23 cellular contexts compared by ENCODE assay signal in the genomic region with DNA sequence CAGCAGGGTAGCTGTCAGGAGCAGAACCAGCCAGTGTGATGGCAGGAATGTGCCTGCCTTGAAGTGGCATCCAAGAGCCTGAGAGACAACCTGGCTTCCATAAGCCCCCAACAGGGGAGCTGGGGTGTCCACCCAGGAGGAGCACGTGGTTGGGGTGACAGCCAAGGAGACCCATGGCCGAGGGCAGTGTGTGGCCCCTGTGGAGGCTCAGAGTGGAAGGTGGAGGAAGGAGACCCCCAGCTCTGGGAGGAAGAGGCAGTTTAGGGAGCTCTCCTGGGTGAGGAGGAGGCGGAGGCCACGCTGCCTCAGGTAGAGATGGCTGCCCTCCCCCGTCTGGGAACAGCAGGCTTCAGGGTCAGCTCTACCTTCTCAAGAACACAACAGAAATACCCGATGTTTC.
DNase-seq lines count a peak whose midpoint lies in the region; ATAC-seq, FAIRE-seq and TF ChIP-seq lines count a peak whose summit lies in the region.
"Had no signal": no experiment of that assay in that cellular context is flagged by ENCODE, and none has a peak within 500 bp of the region (broad histone marks: within the 10 kb centered on the region; RNA-seq: fewer than 3 reads in every experiment).

No MANE protein-coding gene starts in this region.

- no peak overlapping the region for H3K9ac ChIP-seq in kidney (ENCODE audit: low read length in 2 of 2)
- H3K9ac ChIP-seq: GM23248 had no signal

- no peaks in the 10 kb centered on the region for H3K36me3 Mint-ChIP-seq in activated CD8-positive, alpha-beta memory T cell treated with anti-CD3 and anti-CD28 coated beads, Interleukin-2, amount 10 ng/mL, durations not matched to agents 7 days and 5 days

- CTCF ChIA-PET in activated CD8-positive, alpha-beta memory T cell treated with anti-CD3 and anti-CD28 coated beads, Interleukin-2, amount 10 ng/mL, durations not matched to agents 7 days and 5 days (lab: Charles Lee) = interaction anchor here (1.3 kb wide), 1 partner anchor 25 kb away, joined by 3 read pairs; no protein-coding TSS in a partner anchor

- H3K36me3 ChIP-seq in heart right ventricle (peaks cover 0 to 23% (median 7%) of the 10 kb centered on the region in 9 donors), kidney (ENCODE audit: control insufficient read depth in 1 of 2, insufficient read depth in 2 of 2, low read length in 2 of 2) (peaks cover 2 to 5% of the 10 kb centered on the region in 2 donors)
- H3K36me3 ChIP-seq: Peyer's patch had no signal

- FAIRE-seq in kidney (lab: Jason Lieb, UNC) = no peak
- FAIRE-seq: G401.6, GM12892, HepG2, K562 had no signal

- DNase-seq in right cardiac atrium (peak in 2 of 3 donors; percentile 27 to 31), heart right ventricle (no peak), kidney (peak; percentile 52), posterior vena cava (ENCODE audit: low spot score) (peak; percentile 72), Kasumi-1 (lab: John Stamatoyannopoulos, UW) (no peak)
- DNase-seq in activated CD8-positive, alpha-beta memory T cell treated with anti-CD3 and anti-CD28 coated beads, Interleukin-2, amount 10 ng/mL, durations not matched to agents 7 days and 5 days = no peak
- DNase-seq: AML-193, GM23248, H9, HFFc6, MM.1S, NCI-H1092, NCI-H2029 treated with DMSO at 0.1 percent for 48 hours, NCI-H526 had no signal

- WGBS in right cardiac atrium = 95% methylated on average over 6 of the region's 6 CpGs
- WGBS in heart right ventricle, 2 donors = 93 to 98% methylated on average over 6 of the region's 6 CpGs

- H3K4me1 ChIP-seq in right cardiac atrium (ENCODE audit: control insufficient read depth, insufficient read depth, low read length) = peaks cover 9% of the 10 kb centered on the region
- peaks cover 5 to 29% (median 26%) of the 10 kb centered on the region in 9 donors for H3K4me1 ChIP-seq in heart right ventricle
- peaks cover 17 to 19% of the 10 kb centered on the region in 2 donors for H3K4me1 ChIP-seq in kidney (ENCODE audit: control insufficient read depth in 1 of 2, insufficient read depth in 1 of 2, low read depth in 1 of 2, low read length in 2 of 2)
- H3K4me1 ChIP-seq: Peyer's patch had no signal

- H3K27ac Mint-ChIP-seq in activated CD8-positive, alpha-beta memory T cell treated with anti-CD3 and anti-CD28 coated beads, Interleukin-2, amount 10 ng/mL, durations not matched to agents 7 days and 5 days = no peak overlapping the region
- H3K27ac Mint-ChIP-seq: H9, HFFc6 had no signal

- no peaks in the 10 kb centered on the region for H3K27me3 ChIP-seq in right cardiac atrium (ENCODE audit: control insufficient read depth, insufficient read depth)
- H3K27me3 ChIP-seq in heart right ventricle = no peaks in the 10 kb centered on the region
- H3K27me3 ChIP-seq: Peyer's patch had no signal

- no peaks in the 10 kb centered on the region for H3K9me3 ChIP-seq in right cardiac atrium (ENCODE audit: control insufficient read depth, low read length)
- no peaks in the 10 kb centered on the region for H3K9me3 ChIP-seq in heart right ventricle
- no peaks in the 10 kb centered on the region for H3K9me3 ChIP-seq in kidney (ENCODE audit: control insufficient read depth in 1 of 2, low read length in 2 of 2)
- H3K9me3 ChIP-seq: Peyer's patch had no signal

- no peaks in the 10 kb centered on the region for H3K9me3 Mint-ChIP-seq in activated CD8-positive, alpha-beta memory T cell treated with anti-CD3 and anti-CD28 coated beads, Interleukin-2, amount 10 ng/mL, durations not matched to agents 7 days and 5 days (ENCODE audit: low read depth)
- H3K9me3 Mint-ChIP-seq: H9, HFFc6 had no signal

- intact Hi-C loops in right cardiac atrium (cut with DNase I) = no loop called here
- intact Hi-C loops in heart right ventricle (cut with DNase I) = no loop called here
- intact Hi-C loops in kidney (cut with DNase I) = no loop called here
- intact Hi-C loops in posterior vena cava (cut with DNase I) = no loop called here

- ATAC-seq in right cardiac atrium (no peak), heart right ventricle (no peak), HG03571 (IDR thresholded peaks at IDR 0.05; ENCODE audit: unreplicated experiment) (no peak), HG03520 (IDR thresholded peaks at IDR 0.05; ENCODE audit: unreplicated experiment) (no peak)
- no peak for ATAC-seq in activated CD8-positive, alpha-beta memory T cell treated with anti-CD3 and anti-CD28 coated beads, Interleukin-2, amount 10 ng/mL, durations not matched to agents 7 days and 5 days
- ATAC-seq: HepG2, K562 had no signal

- no peak overlapping the region for H3K4me3 ChIP-seq in right cardiac atrium (ENCODE audit: low read length)
- H3K4me3 ChIP-seq in heart right ventricle = no peak overlapping the region
- H3K4me3 ChIP-seq in kidney (ENCODE audit: low read length in 2 of 2) = no peak overlapping the region
- H3K4me3 ChIP-seq: GM23248, K562, Peyer's patch had no signal

- TF ChIP-seq CTCF in heart right ventricle (IDR thresholded peaks at IDR 0.05) (no peak), kidney (IDR thresholded peaks at IDR 0.05; ENCODE audit: borderline replicate concordance, extremely low read depth, insufficient read depth) (no peak)

- no peaks in the 10 kb centered on the region for H3K27me3 Mint-ChIP-seq in activated CD8-positive, alpha-beta memory T cell treated with anti-CD3 and anti-CD28 coated beads, Interleukin-2, amount 10 ng/mL, durations not matched to agents 7 days and 5 days

- H3K27ac ChIP-seq in right cardiac atrium (ENCODE audit: low read length) (no peak overlapping the region), heart right ventricle (no peak overlapping the region), kidney (ENCODE audit: low read depth in 2 of 2, low read length in 2 of 2) (no peak overlapping the region)
- H3K27ac ChIP-seq: C4-2B, GM23248, HL-60, Peyer's patch had no signal

- no peaks in the 10 kb centered on the region for H3K4me1 Mint-ChIP-seq in activated CD8-positive, alpha-beta memory T cell treated with anti-CD3 and anti-CD28 coated beads, Interleukin-2, amount 10 ng/mL, durations not matched to agents 7 days and 5 days

- H3K4me3 Mint-ChIP-seq in activated CD8-positive, alpha-beta memory T cell treated with anti-CD3 and anti-CD28 coated beads, Interleukin-2, amount 10 ng/mL, durations not matched to agents 7 days and 5 days = no peak overlapping the region
- H3K4me3 Mint-ChIP-seq: H9, HFFc6 had no signal

Comparison
In these comparisons a context has a peak if more than half of its experiments do, and no peak if none do; other contexts are left out.
1. DNase-seq: peak in right cardiac atrium (2 of 3), kidney (single experiment) and posterior vena cava (single experiment); none in heart right ventricle (0 of 2), Kasumi-1 (0 of 2) and activated CD8-positive, alpha-beta memory T cell treated with anti-CD3 and anti-CD28 coated beads, Interleukin-2, amount 10 ng/mL, durations not matched to agents 7 days and 5 days (single experiment).